In genomic region chr14:49583629-49584028, GRCh38 we compare ENCODE assay signal across 1 cellular context.
TF ChIP-seq lines count a peak whose summit lies in the region.

No MANE protein-coding gene starts in this region.

TF ChIP-seq in H1, 55 proteins besides CTCF, POLR2A, EP300 and RAD21:
- TF ChIP-seq EGR1 (IDR thresholded peaks at IDR 0.05; ENCODE audit: borderline replicate concordance, low read depth, low read length) (no peak), TAF7 (optimal IDR thresholded peaks at IDR 0.05; ENCODE audit: borderline replicate concordance, low read depth, low read length) (no peak), JUND (IDR thresholded peaks at IDR 0.05; ENCODE audit: low read length) (no peak), SP1 (IDR thresholded peaks at IDR 0.05; ENCODE audit: low read depth, low read length) (no peak)
TF ChIP-seq in H1: peak in this region for 0.
